ENCODE assay signal across 8 cellular contexts in the genomic region with DNA sequence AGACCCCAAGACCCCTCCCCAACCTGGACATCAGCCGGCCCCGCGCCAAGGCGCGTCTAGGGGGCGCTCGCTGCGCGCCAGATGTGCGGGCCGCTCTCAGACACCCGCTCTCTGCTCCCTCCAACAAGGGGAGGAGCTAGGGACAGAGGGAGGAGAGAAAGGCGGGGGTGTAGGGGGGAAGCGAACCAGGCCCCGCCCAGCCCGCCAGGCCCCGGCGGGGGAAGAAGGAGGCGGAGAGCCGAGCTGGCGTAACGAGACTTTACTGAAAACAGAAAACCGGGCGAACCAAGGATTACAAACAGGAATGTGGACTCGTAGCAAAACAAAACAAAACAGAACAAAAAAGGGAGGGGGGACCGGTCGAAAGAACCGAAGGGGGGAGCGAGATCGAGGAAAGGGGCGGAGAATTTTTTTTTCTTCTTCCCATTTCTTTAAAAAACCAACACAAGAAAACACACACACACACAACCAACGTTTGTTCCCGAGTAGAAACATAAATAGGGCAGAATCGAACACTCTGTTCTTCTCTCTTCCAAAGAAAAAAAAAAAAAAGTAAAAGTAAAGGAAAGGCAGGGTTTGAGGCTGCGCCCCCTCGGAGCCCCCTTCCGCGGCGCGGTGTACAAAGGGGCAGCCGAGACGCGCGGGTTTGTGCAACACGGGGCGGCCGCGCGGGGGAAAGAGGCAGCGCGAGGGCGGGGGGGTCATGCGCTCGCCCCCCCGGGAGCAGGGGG. TPM values are rescaled to one million over a fixed set of nuclear protein-coding genes. Genes with fewer than 3 reads are reported as not detected.
DNase-seq lines count a peak whose midpoint lies in the region; ATAC-seq and TF ChIP-seq lines count a peak whose summit lies in the region.

No MANE protein-coding gene starts in this region.

- peaks cover 47% of the 10 kb centered on the region for H3K4me1 ChIP-seq in CD8-positive, alpha-beta memory T cell (ENCODE audit: insufficient read depth, low read length)
- H3K4me1 ChIP-seq in H9 (ENCODE audit: insufficient read depth, low read length): no peaks in the 10 kb centered on the region
- peaks cover 38% of the 10 kb centered on the region for H3K4me1 ChIP-seq in hepatocyte (ENCODE audit: insufficient read depth)
- H3K4me1 ChIP-seq in rectal smooth muscle tissue (ENCODE audit: control insufficient read depth, insufficient read depth, low read length): peaks cover 33% of the 10 kb centered on the region
- peaks cover 0 to 2% of the 10 kb centered on the region in 2 donors for H3K4me1 ChIP-seq in aorta (ENCODE audit: control insufficient read depth in 1 of 2, insufficient read depth in 2 of 2, low read length in 2 of 2)

- peaks cover 14% of the 10 kb centered on the region for H3K36me3 ChIP-seq in CD8-positive, alpha-beta memory T cell (ENCODE audit: insufficient read depth, low read length)
- H3K36me3 ChIP-seq in hepatocyte (replicated peaks; ENCODE audit: insufficient read depth, low read depth) (no peaks in the 10 kb centered on the region), rectal smooth muscle tissue (ENCODE audit: control insufficient read depth, insufficient read depth, low read length) (peaks cover 12% of the 10 kb centered on the region), aorta (ENCODE audit: control insufficient read depth in 1 of 2, insufficient read depth in 2 of 2, low read length in 1 of 2) (peaks cover 0 to 3% of the 10 kb centered on the region in 2 donors)

- H3K9me2 ChIP-seq in hepatocyte (replicated peaks; ENCODE audit: insufficient read depth): no peaks in the 10 kb centered on the region

- peaks cover 9% of the 10 kb centered on the region; the same call in 1 of the 2 replicates for H3K79me2 ChIP-seq in H9 (ENCODE audit: insufficient read depth, low read length)
- peaks cover 57% of the 10 kb centered on the region for H3K79me2 ChIP-seq in hepatocyte

- H3K4me2 ChIP-seq in H9 (ENCODE audit: insufficient read depth, insufficient read length, low read length) (peak overlapping the region; percentile 59), hepatocyte (peak overlapping the region; percentile 85)

- CTCF ChIA-PET in CD8-positive, alpha-beta memory T cell (lab: Charles Lee): interaction anchor here (0.6 to 15.5 kb wide), 41 partner anchors 10 to 309 kb away, joined by 3 to 436 read pairs (median 4); a partner anchor contains a TSS

- POLR2A ChIA-PET in CD8-positive, alpha-beta memory T cell (lab: Charles Lee): interaction anchor here (0.6 to 6.5 kb wide), 33 partner anchors 8 to 1454 kb away, joined by 3 to 283 read pairs (median 7); a partner anchor contains a TSS

- peak overlapping the region; percentile 90 to 99 (median 99) for H3K27ac Mint-ChIP-seq in CD8-positive, alpha-beta memory T cell
- H3K27ac Mint-ChIP-seq in H9: peak overlapping the region; percentile 97 to 100 (median 98)

- no peaks in the 10 kb centered on the region for H3K27me3 ChIP-seq in CD8-positive, alpha-beta memory T cell (ENCODE audit: insufficient read depth, low read length, poor library complexity, severe bottlenecking)
- H3K27me3 ChIP-seq in H9 (ENCODE audit: insufficient read depth, low read length) (no peaks in the 10 kb centered on the region), hepatocyte (no peaks in the 10 kb centered on the region), rectal smooth muscle tissue (ENCODE audit: control insufficient read depth, insufficient read depth, low read length) (no peaks in the 10 kb centered on the region), aorta (ENCODE audit: control insufficient read depth in 1 of 2, insufficient read depth in 2 of 2, low read length in 1 of 2) (no peaks in the 10 kb centered on the region)

- peak; percentile 68 for ATAC-seq in aorta (ENCODE audit: low FRiP score)

- H3K4me1 Mint-ChIP-seq in CD8-positive, alpha-beta memory T cell: peaks cover 35 to 56% (median 38%) of the 10 kb centered on the region in 3 donors
- peaks cover 24 to 27% of the 10 kb centered on the region in 2 experiments for H3K4me1 Mint-ChIP-seq in H9

- H3K4me3 ChIP-seq in CD8-positive, alpha-beta memory T cell (ENCODE audit: low read length): peak overlapping the region; percentile 98
- H3K4me3 ChIP-seq in astrocyte of the cerebellum (ENCODE audit: low read depth, low read length) (peak overlapping the region; percentile 98), hepatocyte (peak overlapping the region; percentile 97), rectal smooth muscle tissue (ENCODE audit: low read length) (peak overlapping the region; percentile 79), aorta (ENCODE audit: low read length in 2 of 2) (peak overlapping the region; percentile 77 to 97)

- peaks cover 7% of the 10 kb centered on the region for H3K23me2 ChIP-seq in H9 (ENCODE audit: insufficient read length, low read depth, low read length, poor library complexity, severe bottlenecking)

- H4K20me1 ChIP-seq in H9 (ENCODE audit: control insufficient read depth, insufficient read depth, insufficient read length): no peaks in the 10 kb centered on the region
- peaks cover 52% of the 10 kb centered on the region for H4K20me1 ChIP-seq in hepatocyte (ENCODE audit: insufficient read depth, poor library complexity, severe bottlenecking)

- peaks cover 7 to 42% (median 7%) of the 10 kb centered on the region in 3 donors for H3K36me3 Mint-ChIP-seq in CD8-positive, alpha-beta memory T cell
- H3K36me3 Mint-ChIP-seq in H9 (ENCODE audit: insufficient read depth in 1 of 3, low read depth in 3 of 3): peaks cover 5 to 27% (median 22%) of the 10 kb centered on the region in 3 experiments; a peak in 6 of 7 replicates

- H2BK12ac ChIP-seq in H9 (ENCODE audit: insufficient read length, low read depth, low read length): no peak overlapping the region

- no peaks in the 10 kb centered on the region for H3K9me3 ChIP-seq in CD8-positive, alpha-beta memory T cell (ENCODE audit: low read length)
- no peaks in the 10 kb centered on the region for H3K9me3 ChIP-seq in H9 (ENCODE audit: control insufficient read depth, low read depth, low read length)
- no peaks in the 10 kb centered on the region for H3K9me3 ChIP-seq in hepatocyte (ENCODE audit: low read depth)
- H3K9me3 ChIP-seq in aorta (ENCODE audit: control insufficient read depth, low read length): no peaks in the 10 kb centered on the region

- H3K18ac ChIP-seq in H9 (ENCODE audit: insufficient read length, low read depth, low read length): peak overlapping the region; percentile 95

- DNase-seq in CD8-positive, alpha-beta memory T cell: peak; percentile 81 to 95 (median 93)
- DNase-seq in H9: peak; percentile 94
- peak; percentile 92 for DNase-seq in NCI-H2029 (lab: John Stamatoyannopoulos, UW)
- DNase-seq in T-helper 9 cell: peak; percentile 78
- peak; percentile 83 for DNase-seq in astrocyte of the cerebellum (ENCODE audit: low read depth)
- DNase-seq in hepatocyte (ENCODE audit: low spot score): peak; percentile 96
- peak; percentile 94 to 95 for DNase-seq in aorta

- H2BK120ac ChIP-seq in H9 (ENCODE audit: low read depth, low read length, poor library complexity, severe bottlenecking): peak overlapping the region; percentile 25

- H4K5ac ChIP-seq in H9 (ENCODE audit: insufficient read length, low read depth, low read length): no peak overlapping the region

- H2BK5ac ChIP-seq in H9 (ENCODE audit: insufficient read length, low read length): no peak overlapping the region

- H4K91ac ChIP-seq in H9 (ENCODE audit: insufficient read length, low read depth, low read length): no peak overlapping the region

- peaks cover 0 to 46% of the 10 kb centered on the region in 2 donors for H3K27me3 Mint-ChIP-seq in CD8-positive, alpha-beta memory T cell
- no peaks in the 10 kb centered on the region; the same call in 1 of the 2 replicates for H3K27me3 Mint-ChIP-seq in H9 (ENCODE audit: low read depth)

- H3K9me3 Mint-ChIP-seq in CD8-positive, alpha-beta memory T cell: peaks cover 0 to 11% (median 7%) of the 10 kb centered on the region in 5 donors
- H3K9me3 Mint-ChIP-seq in H9: peaks cover 0 to 4% of the 10 kb centered on the region in 2 experiments; a peak in 3 of 5 replicates

- H2BK20ac ChIP-seq in H9 (ENCODE audit: low read depth, low read length, poor library complexity, severe bottlenecking): no peak overlapping the region

- peak overlapping the region; percentile 89 to 98 (median 98) for H3K4me3 Mint-ChIP-seq in CD8-positive, alpha-beta memory T cell
- H3K4me3 Mint-ChIP-seq in H9: peak overlapping the region; percentile 84 to 94

- H2AK5ac ChIP-seq in H9 (ENCODE audit: insufficient read length, low read length): no peak overlapping the region

- intact Hi-C loops in aorta (cut with DNase I): loop anchor here (1.0 to 5.0 kb wide), 4 partner anchors 25 to 137 kb away; a partner anchor contains a TSS

- H4K8ac ChIP-seq in H9 (replicated peaks; ENCODE audit: insufficient read length, low read depth, low read length): no peak overlapping the region

- peak overlapping the region; percentile 84 for H3K9ac ChIP-seq in H9 (ENCODE audit: extremely low read depth, insufficient read length, low read length)
- peak overlapping the region; percentile 99 for H3K9ac ChIP-seq in rectal smooth muscle tissue (ENCODE audit: low read length)

- peak overlapping the region; percentile 92 for H3K14ac ChIP-seq in H9 (ENCODE audit: insufficient read depth, low read length)

- H2AFZ ChIP-seq in H9 (ENCODE audit: low read length): no peak overlapping the region
- no peak overlapping the region for H2AFZ ChIP-seq in hepatocyte

- H3K56ac ChIP-seq in H9 (ENCODE audit: insufficient read length, low read depth, low read length): no peak overlapping the region

- peaks cover 3% of the 10 kb centered on the region for H3K79me1 ChIP-seq in H9 (ENCODE audit: insufficient read depth, low read depth, low read length, poor library complexity, severe bottlenecking)

- H3K27ac ChIP-seq in CD8-positive, alpha-beta memory T cell (ENCODE audit: low read depth, low read length): peak overlapping the region; percentile 100
- peak overlapping the region; percentile 85 for H3K27ac ChIP-seq in H9 (ENCODE audit: insufficient read length, low read depth, low read length)
- H3K27ac ChIP-seq in hepatocyte: peak overlapping the region; percentile 100
- H3K27ac ChIP-seq in rectal smooth muscle tissue (ENCODE audit: low read depth, low read length): peak overlapping the region; percentile 93
- peak overlapping the region; percentile 95 to 100 for H3K27ac ChIP-seq in aorta (ENCODE audit: low read depth in 1 of 2, low read length in 2 of 2)

- H3K4ac ChIP-seq in H9 (ENCODE audit: low read depth, low read length): peak overlapping the region; percentile 37; the same call in 1 of the 2 replicates

- no peak overlapping the region for H3T11ph ChIP-seq in H9 (ENCODE audit: low read length)

- TF ChIP-seq CTCF in H9 (conservative IDR thresholded peaks at IDR 0.05) (peak; percentile 95), astrocyte of the cerebellum (IDR thresholded peaks at IDR 0.05; ENCODE audit: low read depth, low read length, missing control alignments) (peak; percentile 85), hepatocyte (IDR thresholded peaks at IDR 0.05; ENCODE audit: poor library complexity) (peak; percentile 90)

- no peak overlapping the region for H3K23ac ChIP-seq in H9 (ENCODE audit: insufficient read length, low read depth, low read length)

- H2BK15ac ChIP-seq in H9 (ENCODE audit: low read depth, low read length): no peak overlapping the region

- in situ Hi-C loops in astrocyte of the cerebellum (cut with HindIII; ENCODE audit: low sequenced_read_pairs): no loop called here

- WGBS in H9 (ENCODE audit: extremely low coverage, insufficient read length, low lambda C conversion rate): no CpG with 5 or more reads among the region's 55 CpGs
- 1% methylated on average over 36 of the region's 55 CpGs for WGBS in hepatocyte (ENCODE audit: low lambda C conversion rate, missing lambda C conversion rate)
- 0 to 1% methylated on average over 46 to 55 of the region's 55 CpGs for WGBS in aorta, 2 donors

RNA-seq across cellular contexts. Expression of a gene that starts 1.7 kb away (rescaled TPM):
- total RNA-seq in CD8-positive, alpha-beta memory T cell: 100 to 1,000 TPM; 300 to 327 TPM
- 174 TPM for polyA plus RNA-seq in CD8-positive, alpha-beta memory T cell
- total RNA-seq in H9 (2021): 103 and 109 TPM in 2 replicates
- 307 and 379 TPM in 2 replicates for total RNA-seq in hepatocyte
- polyA plus RNA-seq in hepatocyte: 698 and 768 TPM in 2 replicates
- 100 to 1,000 TPM; 214 to 492 TPM for total RNA-seq in aorta
- 100 to 1,000 TPM in 1 of 2 donors, 10 to 100 TPM in 1; 62.6 to 161 TPM for polyA plus RNA-seq in aorta

RNA-seq across cellular contexts. Expression of a gene that starts 5.4 kb away (rescaled TPM):
- total RNA-seq in CD8-positive, alpha-beta memory T cell: 1 to 10 TPM; 1.3 TPM
- 0.31 TPM for polyA plus RNA-seq in CD8-positive, alpha-beta memory T cell
- total RNA-seq in H9 (2021) (0.39 and 0.48 TPM in 2 replicates), hepatocyte (3.7 and 3.9 TPM in 2 replicates), aorta (10 to 100 TPM in 1 of 2 donors, 1 to 10 TPM in 1; 8.1 to 12.2 TPM)
- polyA plus RNA-seq in hepatocyte (1.5 and 2.3 TPM in 2 replicates), aorta (10 to 100 TPM in 1 of 2 donors, 1 to 10 TPM in 1; 4.5 to 20.7 TPM)

RNA-seq across cellular contexts. Expression of a gene that starts 43.2 kb away (rescaled TPM):
- 100 to 1,000 TPM; 351 to 373 TPM for total RNA-seq in CD8-positive, alpha-beta memory T cell
- 154 TPM for polyA plus RNA-seq in CD8-positive, alpha-beta memory T cell
- 342 and 344 TPM in 2 replicates for total RNA-seq in H9 (2021)
- total RNA-seq in hepatocyte: 185 and 202 TPM in 2 replicates
- polyA plus RNA-seq in hepatocyte: 218 and 226 TPM in 2 replicates
- 10 to 100 TPM; 32.2 to 34.5 TPM for total RNA-seq in aorta
- 10 to 100 TPM; 58.6 to 91.8 TPM for polyA plus RNA-seq in aorta

RNA-seq across cellular contexts. Expression of a gene that starts 53.4 kb away (rescaled TPM):
- not detected for total RNA-seq in CD8-positive, alpha-beta memory T cell
- polyA plus RNA-seq in CD8-positive, alpha-beta memory T cell: not detected
- total RNA-seq in H9 (2021) (1.4 and 1.8 TPM in 2 replicates), hepatocyte (0.43 and 0.72 TPM in 2 replicates), aorta (1 to 10 TPM; 1.7 to 2.3 TPM)
- polyA plus RNA-seq in hepatocyte (0.10 and 0.47 TPM in 2 replicates), aorta (under 1 TPM; 0.03 to 0.25 TPM)

Comparison
In these comparisons a context has a peak if more than half of its experiments do, and no peak if none do; other contexts are left out.
1. Peak in every context shown above with its lines: DNase-seq, ATAC-seq, H3K4me3 ChIP-seq and H3K27ac ChIP-seq.